26 cellular contexts compared by ENCODE assay signal in genomic region chr12:79438480-79439178, GRCh38.
"Had no signal": no experiment of that assay in that cellular context is flagged by ENCODE, and none has a peak within 500 bp of the region (broad histone marks: within the 10 kb centered on the region; RNA-seq: fewer than 3 reads in every experiment).

No MANE protein-coding gene starts in this region.

- H3K4me1 ChIP-seq: left lung, lower lobe of right lung, pancreas, spleen, testis had no signal

- FAIRE-seq: frontal cortex, islet of Langerhans, pancreas had no signal

- H3K4me3 Mint-ChIP-seq: activated CD4-positive, alpha-beta memory T cell treated with anti-CD3 and anti-CD28 coated beads, Interleukin-2, amount 10 ng/mL, durations not matched to agents 7 days and 5 days; activated CD4-positive, alpha-beta T cell treated with anti-CD3 and anti-CD28 coated beads, Interleukin-2, amount 10 ng/mL, durations not matched to agents 24 days and 14 days; activated naive CD4-positive, alpha-beta T cell treated with anti-CD3 and anti-CD28 coated beads, Interleukin-2, amount 50 U/mL, for 24 hours; activated naive CD8-positive, alpha-beta T cell treated with anti-CD3 and anti-CD28 coated beads, Interleukin-2, amount 50 U/mL, for 24 hours; activated T-cell treated with anti-CD3 and anti-CD28 coated beads, Interleukin-2, amount 50 U/mL, for 24 hours; naive B cell had no signal

- H3K9me3 ChIP-seq: esophagus squamous epithelium, left lung, lower lobe of right lung, pancreas, spleen, testis, transverse colon had no signal

- DNase-seq: activated CD4-positive, alpha-beta memory T cell treated with anti-CD3 and anti-CD28 coated beads, Interleukin-2, amount 10 ng/mL, durations not matched to agents 7 days and 5 days; activated CD4-positive, alpha-beta T cell treated with anti-CD3 and anti-CD28 coated beads, Interleukin-2, amount 10 ng/mL, durations not matched to agents 24 days and 14 days; activated CD4-positive, CD25-positive, alpha-beta regulatory T cell treated with anti-CD3 and anti-CD28 coated beads, Interleukin-2, amount 50 U/mL, for 72 hours; activated CD8-positive, alpha-beta memory T cell treated with anti-CD3 and anti-CD28 coated beads, Interleukin-2, amount 50 U/mL, for 48 hours; activated naive CD8-positive, alpha-beta T cell treated with anti-CD3 and anti-CD28 coated beads, Interleukin-2, amount 50 U/mL, for 24 hours; activated T-cell treated with anti-CD3 and anti-CD28 coated beads, Interleukin-2, amount 50 U/mL, for 24 hours; amygdala; cerebellar nuclear complex; esophagus squamous epithelium; glutamatergic neuron; left lung; lower lobe of right lung; mesendoderm; naive B cell; pancreas; right cardiac atrium; spleen; stimulated activated naive CD8-positive, alpha-beta T cell treated with anti-CD3 and anti-CD28 coated beads, Interleukin-15, Interleukin-2, amounts not matched to agents 100 U/mL and 50 U/mL, for 24 hours; T-helper 2 cell; testis; transverse colon had no signal

- H3K27ac Mint-ChIP-seq: activated CD4-positive, alpha-beta memory T cell treated with anti-CD3 and anti-CD28 coated beads, Interleukin-2, amount 10 ng/mL, durations not matched to agents 7 days and 5 days; activated CD4-positive, alpha-beta T cell treated with anti-CD3 and anti-CD28 coated beads, Interleukin-2, amount 10 ng/mL, durations not matched to agents 24 days and 14 days; activated naive CD4-positive, alpha-beta T cell treated with anti-CD3 and anti-CD28 coated beads, Interleukin-2, amount 50 U/mL, for 24 hours; activated naive CD8-positive, alpha-beta T cell treated with anti-CD3 and anti-CD28 coated beads, Interleukin-2, amount 50 U/mL, for 24 hours; activated T-cell treated with anti-CD3 and anti-CD28 coated beads, Interleukin-2, amount 50 U/mL, for 24 hours; activated T-helper 2 cell treated with anti-CD3 and anti-CD28 coated beads, Interferon-gamma antibody, Interleukin-2, Interleukin-4, amounts not matched to agents 10 μg/mL and 5 μg/mL and 100 μg/mL, durations not matched to agents 14 hours and 24 hours and 36 hours; naive B cell had no signal

- H3K36me3 ChIP-seq: cardiac muscle cell, esophagus squamous epithelium, left lung, lower lobe of right lung, pancreas, spleen, transverse colon had no signal

- H3K27ac ChIP-seq: cardiac muscle cell, esophagus squamous epithelium, left lung, lower lobe of right lung, pancreas, spleen, testis, transverse colon had no signal

- H3K4me1 Mint-ChIP-seq: activated CD4-positive, alpha-beta memory T cell treated with anti-CD3 and anti-CD28 coated beads, Interleukin-2, amount 10 ng/mL, durations not matched to agents 7 days and 5 days; activated CD4-positive, alpha-beta T cell treated with anti-CD3 and anti-CD28 coated beads, Interleukin-2, amount 10 ng/mL, durations not matched to agents 24 days and 14 days; activated naive CD4-positive, alpha-beta T cell treated with anti-CD3 and anti-CD28 coated beads, Interleukin-2, amount 50 U/mL, for 24 hours; activated naive CD8-positive, alpha-beta T cell treated with anti-CD3 and anti-CD28 coated beads, Interleukin-2, amount 50 U/mL, for 24 hours; naive B cell had no signal

- H3K36me3 Mint-ChIP-seq: activated naive CD4-positive, alpha-beta T cell treated with anti-CD3 and anti-CD28 coated beads, Interleukin-2, amount 50 U/mL, for 24 hours; naive B cell had no signal

- H3K27me3 Mint-ChIP-seq: activated CD4-positive, alpha-beta memory T cell treated with anti-CD3 and anti-CD28 coated beads, Interleukin-2, amount 10 ng/mL, durations not matched to agents 7 days and 5 days; activated CD4-positive, alpha-beta T cell treated with anti-CD3 and anti-CD28 coated beads, Interleukin-2, amount 10 ng/mL, durations not matched to agents 24 days and 14 days; activated naive CD4-positive, alpha-beta T cell treated with anti-CD3 and anti-CD28 coated beads, Interleukin-2, amount 50 U/mL, for 24 hours; activated naive CD8-positive, alpha-beta T cell treated with anti-CD3 and anti-CD28 coated beads, Interleukin-2, amount 50 U/mL, for 24 hours; activated T-cell treated with anti-CD3 and anti-CD28 coated beads, Interleukin-2, amount 50 U/mL, for 24 hours had no signal

- H3K27me3 ChIP-seq: cardiac muscle cell, esophagus squamous epithelium, left lung, pancreas, spleen, testis, transverse colon had no signal

- H3K9me3 Mint-ChIP-seq: activated CD4-positive, alpha-beta memory T cell treated with anti-CD3 and anti-CD28 coated beads, Interleukin-2, amount 10 ng/mL, durations not matched to agents 7 days and 5 days; activated CD4-positive, alpha-beta T cell treated with anti-CD3 and anti-CD28 coated beads, Interleukin-2, amount 10 ng/mL, durations not matched to agents 24 days and 14 days; activated naive CD8-positive, alpha-beta T cell treated with anti-CD3 and anti-CD28 coated beads, Interleukin-2, amount 50 U/mL, for 24 hours; activated T-helper 2 cell treated with anti-CD3 and anti-CD28 coated beads, Interferon-gamma antibody, Interleukin-2, Interleukin-4, amounts not matched to agents 10 μg/mL and 5 μg/mL and 100 μg/mL, durations not matched to agents 14 hours and 24 hours and 36 hours; naive B cell had no signal

- H3K4me3 ChIP-seq: cardiac muscle cell, esophagus squamous epithelium, left lung, lower lobe of right lung, pancreas, spleen, testis, transverse colon had no signal
